23 cellular contexts compared by ENCODE assay signal in genomic region chr3:18780941-18781340, GRCh38.
DNase-seq lines count a peak whose midpoint lies in the region; ATAC-seq and TF ChIP-seq lines count a peak whose summit lies in the region.
"Had no signal": no experiment of that assay in that cellular context is flagged by ENCODE, and none has a peak within 500 bp of the region (broad histone marks: within the 10 kb centered on the region; RNA-seq: fewer than 3 reads in every experiment).

No MANE protein-coding gene starts in this region.

- H3K9me3 ChIP-seq in CD8-positive, alpha-beta memory T cell (ENCODE audit: low read length): no peaks in the 10 kb centered on the region
- H3K9me3 ChIP-seq: A549, MG63 had no signal

- peaks cover 7% of the 10 kb centered on the region for H3K36me3 Mint-ChIP-seq in activated CD8-positive, alpha-beta memory T cell treated with anti-CD3 and anti-CD28 coated beads, Interleukin-2, amount 10 ng/mL, durations not matched to agents 7 days and 5 days
- no peaks in the 10 kb centered on the region for H3K36me3 Mint-ChIP-seq in CD8-positive, alpha-beta memory T cell
- no peaks in the 10 kb centered on the region for H3K36me3 Mint-ChIP-seq in activated CD8-positive, alpha-beta T cell treated with anti-CD3 and anti-CD28 coated beads for 36 hours (ENCODE audit: low read depth)
- H3K36me3 Mint-ChIP-seq in activated naive CD8-positive, alpha-beta T cell treated with anti-CD3 and anti-CD28 coated beads, Interleukin-2, amount 10 ng/mL, durations not matched to agents 7 days and 5 days: peaks cover 2% of the 10 kb centered on the region
- H3K36me3 Mint-ChIP-seq: CD4-positive, alpha-beta memory T cell had no signal

- no peak for DNase-seq in activated CD8-positive, alpha-beta memory T cell treated with anti-CD3 and anti-CD28 coated beads, Interleukin-2, amount 10 ng/mL, durations not matched to agents 7 days and 5 days
- no peak for DNase-seq in activated CD8-positive, alpha-beta memory T cell treated with anti-CD3 and anti-CD28 coated beads, Interleukin-2, amount 50 U/mL, for 48 hours
- DNase-seq in CD8-positive, alpha-beta memory T cell: peak in 1 of 5 donors; percentile 19
- DNase-seq in activated CD8-positive, alpha-beta T cell treated with anti-CD3 and anti-CD28 coated beads for 36 hours: no peak
- DNase-seq in activated naive CD8-positive, alpha-beta T cell treated with anti-CD3 and anti-CD28 coated beads, Interleukin-2, amount 10 ng/mL, durations not matched to agents 7 days and 5 days: no peak
- no peak for DNase-seq in Kasumi-1 (lab: John Stamatoyannopoulos, UW)
- DNase-seq in GM19240 (ENCODE audit: insufficient read length, low spot score): no peak
- DNase-seq: CD4-positive, alpha-beta memory T cell; HCEC 1CT; IMR-90; MG63; NCI-H1048; NCI-H1436 treated with DMSO at 0.1 percent for 48 hours; NCI-H2029 treated with DMSO at 0.1 percent for 48 hours; NCI-H2171; NCI-H510A; NCI-H774; PC-3; RPMI8226; SHP77 treated with DMSO at 0.1 percent for 48 hours had no signal

- H3K4me3 Mint-ChIP-seq in activated CD8-positive, alpha-beta memory T cell treated with anti-CD3 and anti-CD28 coated beads, Interleukin-2, amount 10 ng/mL, durations not matched to agents 7 days and 5 days: no peak overlapping the region
- H3K4me3 Mint-ChIP-seq in CD8-positive, alpha-beta memory T cell: peak overlapping the region in 2 of 7 donors; percentile 1 to 17
- H3K4me3 Mint-ChIP-seq in activated CD8-positive, alpha-beta T cell treated with anti-CD3 and anti-CD28 coated beads for 36 hours: peak overlapping the region; percentile 67
- H3K4me3 Mint-ChIP-seq in activated naive CD8-positive, alpha-beta T cell treated with anti-CD3 and anti-CD28 coated beads, Interleukin-2, amount 10 ng/mL, durations not matched to agents 7 days and 5 days: peak overlapping the region; percentile 80
- H3K4me3 Mint-ChIP-seq: GM23338 had no signal

- no peak overlapping the region for H3K27ac ChIP-seq in CD8-positive, alpha-beta memory T cell (ENCODE audit: low read depth, low read length)
- H3K27ac ChIP-seq: A549 had no signal

- POLR2A ChIA-PET in CD8-positive, alpha-beta memory T cell (lab: Charles Lee): no interaction called here
- POLR2A ChIA-PET in activated CD8-positive, alpha-beta T cell treated with anti-CD3 and anti-CD28 coated beads for 36 hours (lab: Charles Lee): interaction anchor here (1.2 kb wide), 1 partner anchor 22 kb away, joined by 3 read pairs; no protein-coding TSS in a partner anchor
- POLR2A ChIA-PET in activated naive CD8-positive, alpha-beta T cell treated with anti-CD3 and anti-CD28 coated beads, Interleukin-2, amount 10 ng/mL, durations not matched to agents 7 days and 5 days (lab: Charles Lee): no interaction called here

- H3K4me3 ChIP-seq in CD8-positive, alpha-beta memory T cell (ENCODE audit: low read length): peak overlapping the region; percentile 0
- H3K4me3 ChIP-seq: A549, GM23338, MG63 had no signal

- ATAC-seq in activated CD8-positive, alpha-beta memory T cell treated with anti-CD3 and anti-CD28 coated beads, Interleukin-2, amount 10 ng/mL, durations not matched to agents 7 days and 5 days: no peak
- peak; percentile 66 for ATAC-seq in activated CD8-positive, alpha-beta T cell treated with anti-CD3 and anti-CD28 coated beads for 36 hours
- ATAC-seq in activated naive CD8-positive, alpha-beta T cell treated with anti-CD3 and anti-CD28 coated beads, Interleukin-2, amount 10 ng/mL, durations not matched to agents 7 days and 5 days (ENCODE audit: low read depth): peak; percentile 54
- no peak for ATAC-seq in HG02571 (IDR thresholded peaks at IDR 0.05; ENCODE audit: unreplicated experiment)
- ATAC-seq: A549, GM23338, PC-3 had no signal

- no peaks in the 10 kb centered on the region for H3K27me3 ChIP-seq in CD8-positive, alpha-beta memory T cell (ENCODE audit: insufficient read depth, low read length, poor library complexity, severe bottlenecking)
- H3K27me3 ChIP-seq: MG63 had no signal

- CTCF ChIA-PET in activated CD8-positive, alpha-beta memory T cell treated with anti-CD3 and anti-CD28 coated beads, Interleukin-2, amount 10 ng/mL, durations not matched to agents 7 days and 5 days (lab: Charles Lee): no interaction called here
- CTCF ChIA-PET in CD8-positive, alpha-beta memory T cell (lab: Charles Lee): no interaction called here
- CTCF ChIA-PET in activated CD8-positive, alpha-beta T cell treated with anti-CD3 and anti-CD28 coated beads for 36 hours (lab: Charles Lee): interaction anchor here (1.1 kb wide), 1 partner anchor 208 kb away, joined by 4 read pairs; no protein-coding TSS in a partner anchor

- no peak for TF ChIP-seq CTCF in activated CD8-positive, alpha-beta T cell treated with anti-CD3 and anti-CD28 coated beads for 36 hours (IDR thresholded peaks at IDR 0.05)

- H3K27me3 Mint-ChIP-seq in activated CD8-positive, alpha-beta memory T cell treated with anti-CD3 and anti-CD28 coated beads, Interleukin-2, amount 10 ng/mL, durations not matched to agents 7 days and 5 days: no peaks in the 10 kb centered on the region
- H3K27me3 Mint-ChIP-seq in CD8-positive, alpha-beta memory T cell: peaks cover 0 to 3% of the 10 kb centered on the region in 2 donors
- no peaks in the 10 kb centered on the region for H3K27me3 Mint-ChIP-seq in activated CD8-positive, alpha-beta T cell treated with anti-CD3 and anti-CD28 coated beads for 36 hours
- no peaks in the 10 kb centered on the region for H3K27me3 Mint-ChIP-seq in activated naive CD8-positive, alpha-beta T cell treated with anti-CD3 and anti-CD28 coated beads, Interleukin-2, amount 10 ng/mL, durations not matched to agents 7 days and 5 days

- H3K4me1 Mint-ChIP-seq in activated CD8-positive, alpha-beta memory T cell treated with anti-CD3 and anti-CD28 coated beads, Interleukin-2, amount 10 ng/mL, durations not matched to agents 7 days and 5 days: peaks cover 22% of the 10 kb centered on the region
- H3K4me1 Mint-ChIP-seq in CD8-positive, alpha-beta memory T cell: peaks cover 14 to 22% (median 19%) of the 10 kb centered on the region in 3 donors
- H3K4me1 Mint-ChIP-seq in activated CD8-positive, alpha-beta T cell treated with anti-CD3 and anti-CD28 coated beads for 36 hours (ENCODE audit: low read depth): peaks cover 33% of the 10 kb centered on the region
- H3K4me1 Mint-ChIP-seq in activated naive CD8-positive, alpha-beta T cell treated with anti-CD3 and anti-CD28 coated beads, Interleukin-2, amount 10 ng/mL, durations not matched to agents 7 days and 5 days: peaks cover 29% of the 10 kb centered on the region

- intact Hi-C loops in activated CD8-positive, alpha-beta T cell treated with anti-CD3 and anti-CD28 coated beads for 36 hours (cut with micrococcal nuclease): no loop called here

- no peaks in the 10 kb centered on the region for H3K36me3 ChIP-seq in CD8-positive, alpha-beta memory T cell (ENCODE audit: insufficient read depth, low read length)
- H3K36me3 ChIP-seq: MG63 had no signal

- no peaks in the 10 kb centered on the region for H3K9me3 Mint-ChIP-seq in activated CD8-positive, alpha-beta memory T cell treated with anti-CD3 and anti-CD28 coated beads, Interleukin-2, amount 10 ng/mL, durations not matched to agents 7 days and 5 days (ENCODE audit: low read depth)
- no peaks in the 10 kb centered on the region for H3K9me3 Mint-ChIP-seq in CD8-positive, alpha-beta memory T cell
- no peaks in the 10 kb centered on the region for H3K9me3 Mint-ChIP-seq in activated CD8-positive, alpha-beta T cell treated with anti-CD3 and anti-CD28 coated beads for 36 hours
- H3K9me3 Mint-ChIP-seq in activated naive CD8-positive, alpha-beta T cell treated with anti-CD3 and anti-CD28 coated beads, Interleukin-2, amount 10 ng/mL, durations not matched to agents 7 days and 5 days: peaks cover 5% of the 10 kb centered on the region
- H3K9me3 Mint-ChIP-seq: CD4-positive, alpha-beta memory T cell; GM23338 had no signal

- peak overlapping the region; percentile 56 for H3K27ac Mint-ChIP-seq in activated CD8-positive, alpha-beta memory T cell treated with anti-CD3 and anti-CD28 coated beads, Interleukin-2, amount 10 ng/mL, durations not matched to agents 7 days and 5 days
- H3K27ac Mint-ChIP-seq in CD8-positive, alpha-beta memory T cell: no peak overlapping the region
- H3K27ac Mint-ChIP-seq in activated CD8-positive, alpha-beta T cell treated with anti-CD3 and anti-CD28 coated beads for 36 hours: peak overlapping the region; percentile 79
- H3K27ac Mint-ChIP-seq in activated naive CD8-positive, alpha-beta T cell treated with anti-CD3 and anti-CD28 coated beads, Interleukin-2, amount 10 ng/mL, durations not matched to agents 7 days and 5 days: peak overlapping the region; percentile 80
- H3K27ac Mint-ChIP-seq: CD4-positive, alpha-beta memory T cell; GM23338 had no signal

- peaks cover 37% of the 10 kb centered on the region for H3K4me1 ChIP-seq in CD8-positive, alpha-beta memory T cell (ENCODE audit: insufficient read depth, low read length)
- H3K4me1 ChIP-seq: A549 had no signal

Comparison
In these comparisons a context has a peak if more than half of its experiments do, and no peak if none do; other contexts are left out.
1. ATAC-seq: peak in activated CD8-positive, alpha-beta T cell treated with anti-CD3 and anti-CD28 coated beads for 36 hours (single experiment) and activated naive CD8-positive, alpha-beta T cell treated with anti-CD3 and anti-CD28 coated beads, Interleukin-2, amount 10 ng/mL, durations not matched to agents 7 days and 5 days (single experiment); none in activated CD8-positive, alpha-beta memory T cell treated with anti-CD3 and anti-CD28 coated beads, Interleukin-2, amount 10 ng/mL, durations not matched to agents 7 days and 5 days (single experiment) and HG02571 (single experiment).
2. H3K27ac Mint-ChIP-seq: peak in activated CD8-positive, alpha-beta memory T cell treated with anti-CD3 and anti-CD28 coated beads, Interleukin-2, amount 10 ng/mL, durations not matched to agents 7 days and 5 days (single experiment), activated CD8-positive, alpha-beta T cell treated with anti-CD3 and anti-CD28 coated beads for 36 hours (single experiment) and activated naive CD8-positive, alpha-beta T cell treated with anti-CD3 and anti-CD28 coated beads, Interleukin-2, amount 10 ng/mL, durations not matched to agents 7 days and 5 days (single experiment); none in CD8-positive, alpha-beta memory T cell (0 of 8).